In the genomic region with DNA sequence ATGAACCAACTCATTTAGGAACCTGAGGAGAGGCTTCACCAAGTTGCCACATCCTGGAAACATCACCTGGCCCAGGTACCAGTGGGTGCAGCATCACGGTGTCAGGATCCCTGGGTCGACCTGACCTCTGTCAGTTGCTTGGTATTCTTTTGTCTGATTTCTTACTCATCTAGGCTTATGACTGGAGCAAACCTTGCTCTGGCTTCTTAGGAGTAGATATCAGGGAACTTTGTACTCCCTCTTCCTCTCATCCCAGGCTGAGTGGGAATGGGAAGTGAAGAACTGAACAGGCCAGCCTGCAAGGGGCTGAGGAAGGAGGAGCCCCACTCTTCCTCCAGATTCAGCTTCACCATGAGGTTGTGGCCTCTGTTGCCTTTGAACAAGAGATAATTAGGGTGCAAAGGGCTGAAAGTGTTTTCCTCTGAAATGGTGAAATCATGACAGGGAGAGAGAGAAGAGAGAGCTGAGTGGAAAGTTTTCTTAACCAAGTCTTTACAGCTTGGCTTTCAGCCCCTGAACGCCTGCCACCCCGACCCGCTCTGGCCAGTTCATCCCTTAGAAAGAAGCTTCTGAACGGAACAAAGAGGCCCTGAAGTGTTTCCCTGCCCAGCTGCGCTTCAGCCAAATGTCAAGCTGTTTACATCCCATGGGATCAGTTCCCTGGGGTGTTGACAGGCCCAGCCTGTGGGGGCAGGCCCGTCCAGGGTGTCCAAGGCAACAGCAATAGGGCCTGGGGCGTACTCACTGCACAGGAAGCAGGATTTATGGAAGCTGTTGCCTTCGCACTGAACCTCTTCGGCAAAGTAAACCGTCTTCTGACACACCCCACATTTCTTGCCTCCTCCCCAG, we compare ENCODE assay signal across 10 cellular contexts. TPM values are rescaled to one million over a fixed set of nuclear protein-coding genes. Genes with fewer than 3 reads are reported as not detected.
DNase-seq lines count a peak whose midpoint lies in the region; ATAC-seq and TF ChIP-seq lines count a peak whose summit lies in the region.
"Had no signal": no experiment of that assay in that cellular context is flagged by ENCODE, and none has a peak within 500 bp of the region (broad histone marks: within the 10 kb centered on the region; RNA-seq: fewer than 3 reads in every experiment).

No MANE protein-coding gene starts in this region.

- no peak for TF ChIP-seq CTCF in neural progenitor cell (IDR thresholded peaks at IDR 0.05)

- H3K79me2 ChIP-seq in neural progenitor cell (ENCODE audit: low read depth), result no peaks in the 10 kb centered on the region

- peak; percentile 75 for DNase-seq in A172 (ENCODE audit: low spot score)
- DNase-seq in NCI-H526 (lab: John Stamatoyannopoulos, UW), result peak; percentile 62 to 88
- peak; percentile 77 for DNase-seq in fibroblast of the conjunctiva (ENCODE audit: low read depth)
- DNase-seq in neural progenitor cell (ENCODE audit: low spot score), result peak; percentile 35
- no peak for DNase-seq in GDM1 (lab: John Stamatoyannopoulos, UW)
- no peak for DNase-seq in GM03348 (ENCODE audit: low spot score)
- DNase-seq in activated CD4-positive, alpha-beta memory T cell treated with anti-CD3 and anti-CD28 coated beads, Interleukin-2, amount 10 ng/mL, durations not matched to agents 7 days and 5 days, result no peak

- CTCF ChIA-PET in activated CD4-positive, alpha-beta memory T cell treated with anti-CD3 and anti-CD28 coated beads, Interleukin-2, amount 10 ng/mL, durations not matched to agents 7 days and 5 days (lab: Charles Lee), result interaction anchor here (1.6 to 1.7 kb wide), 2 partner anchors 13 to 48 kb away, joined by 5 to 8 read pairs; no protein-coding TSS in a partner anchor

- H3K9ac ChIP-seq in neural progenitor cell, result no peak overlapping the region

- peaks cover 28% of the 10 kb centered on the region for H3K4me1 ChIP-seq in neural progenitor cell

- H3F3A ChIP-seq in neural progenitor cell (ENCODE audit: low read depth), result peaks cover 20% of the 10 kb centered on the region

- peaks cover 10% of the 10 kb centered on the region for H3K27me3 Mint-ChIP-seq in neural progenitor cell (ENCODE audit: insufficient read depth, low read depth)
- H3K27me3 Mint-ChIP-seq in activated CD4-positive, alpha-beta memory T cell treated with anti-CD3 and anti-CD28 coated beads, Interleukin-2, amount 10 ng/mL, durations not matched to agents 7 days and 5 days, result no peaks in the 10 kb centered on the region
- H3K27me3 Mint-ChIP-seq: activated naive CD4-positive, alpha-beta T cell treated with anti-CD3 and anti-CD28 coated beads, Interleukin-2, amount 50 U/mL, for 24 hours; B cell had no signal

- peak overlapping the region; percentile 76 for H3K27ac Mint-ChIP-seq in neural progenitor cell
- H3K27ac Mint-ChIP-seq in activated CD4-positive, alpha-beta memory T cell treated with anti-CD3 and anti-CD28 coated beads, Interleukin-2, amount 10 ng/mL, durations not matched to agents 7 days and 5 days, result no peak overlapping the region
- H3K27ac Mint-ChIP-seq: activated naive CD4-positive, alpha-beta T cell treated with anti-CD3 and anti-CD28 coated beads, Interleukin-2, amount 50 U/mL, for 24 hours; B cell had no signal

- peak overlapping the region; percentile 63 for H2AFZ ChIP-seq in neural progenitor cell (replicated peaks)

- H4K20me1 ChIP-seq in neural progenitor cell (ENCODE audit: low read depth), result no peaks in the 10 kb centered on the region

- H3K9me3 ChIP-seq in neural progenitor cell (ENCODE audit: low read depth), result no peaks in the 10 kb centered on the region

- H3K4me2 ChIP-seq in neural progenitor cell, result peak overlapping the region; percentile 44

- H3K36me3 Mint-ChIP-seq in neural progenitor cell, result peaks cover 4% of the 10 kb centered on the region
- peaks cover 43% of the 10 kb centered on the region for H3K36me3 Mint-ChIP-seq in activated CD4-positive, alpha-beta memory T cell treated with anti-CD3 and anti-CD28 coated beads, Interleukin-2, amount 10 ng/mL, durations not matched to agents 7 days and 5 days (ENCODE audit: low read depth)

- peaks cover 4% of the 10 kb centered on the region for H3K9me3 Mint-ChIP-seq in neural progenitor cell
- H3K9me3 Mint-ChIP-seq in activated CD4-positive, alpha-beta memory T cell treated with anti-CD3 and anti-CD28 coated beads, Interleukin-2, amount 10 ng/mL, durations not matched to agents 7 days and 5 days, result no peaks in the 10 kb centered on the region
- H3K9me3 Mint-ChIP-seq: activated naive CD4-positive, alpha-beta T cell treated with anti-CD3 and anti-CD28 coated beads, Interleukin-2, amount 50 U/mL, for 24 hours had no signal

- H3K4me3 ChIP-seq in neural progenitor cell, result no peak overlapping the region

- ATAC-seq in HG03280 (IDR thresholded peaks at IDR 0.05; ENCODE audit: unreplicated experiment), result no peak

- no peaks in the 10 kb centered on the region for H3K36me3 ChIP-seq in neural progenitor cell

- peaks cover 40% of the 10 kb centered on the region for H3K4me1 Mint-ChIP-seq in neural progenitor cell
- peaks cover 3% of the 10 kb centered on the region for H3K4me1 Mint-ChIP-seq in activated CD4-positive, alpha-beta memory T cell treated with anti-CD3 and anti-CD28 coated beads, Interleukin-2, amount 10 ng/mL, durations not matched to agents 7 days and 5 days
- H3K4me1 Mint-ChIP-seq: activated naive CD4-positive, alpha-beta T cell treated with anti-CD3 and anti-CD28 coated beads, Interleukin-2, amount 50 U/mL, for 24 hours; B cell had no signal

- no peaks in the 10 kb centered on the region for H3K27me3 ChIP-seq in neural progenitor cell

- POLR2A ChIA-PET in activated CD4-positive, alpha-beta memory T cell treated with anti-CD3 and anti-CD28 coated beads, Interleukin-2, amount 10 ng/mL, durations not matched to agents 7 days and 5 days (lab: Charles Lee), result no interaction called here

- H3K4me3 Mint-ChIP-seq in neural progenitor cell, result no peak overlapping the region
- H3K4me3 Mint-ChIP-seq in activated CD4-positive, alpha-beta memory T cell treated with anti-CD3 and anti-CD28 coated beads, Interleukin-2, amount 10 ng/mL, durations not matched to agents 7 days and 5 days, result no peak overlapping the region
- H3K4me3 Mint-ChIP-seq: activated naive CD4-positive, alpha-beta T cell treated with anti-CD3 and anti-CD28 coated beads, Interleukin-2, amount 50 U/mL, for 24 hours; B cell had no signal

- peak overlapping the region; percentile 59 for H3K27ac ChIP-seq in neural progenitor cell

RNA-seq across cellular contexts. Expression of a gene that starts 11.3 kb away (rescaled TPM):
- total RNA-seq in A172 (2014; rRNA removed; shearing (Covaris generic)), result 573 and 611 TPM in 2 replicates
- total RNA-seq in neural progenitor cell (ENCODE audit: low replicate concordance), result 2.5 and 4.1 TPM in 2 replicates
- 10 to 100 TPM; 77.1 to 77.8 TPM for total RNA-seq in activated CD4-positive, alpha-beta memory T cell treated with anti-CD3 and anti-CD28 coated beads, Interleukin-2, amount 10 ng/mL, durations not matched to agents 7 days and 5 days

RNA-seq across cellular contexts. Expression of a gene that starts 26.7 kb away (rescaled TPM):
- 96.2 and 133 TPM in 2 replicates for total RNA-seq in A172 (2014; rRNA removed; shearing (Covaris generic))
- total RNA-seq in neural progenitor cell (ENCODE audit: low replicate concordance), result 1.9 and 11.8 TPM in 2 replicates
- 10 to 100 TPM in 1 of 2 experiments, 1 to 10 TPM in 1; 9.0 to 11.4 TPM for total RNA-seq in activated CD4-positive, alpha-beta memory T cell treated with anti-CD3 and anti-CD28 coated beads, Interleukin-2, amount 10 ng/mL, durations not matched to agents 7 days and 5 days

RNA-seq across cellular contexts. Expression of a gene that starts 43.3 kb away (rescaled TPM):
- 29.7 and 40.3 TPM in 2 replicates for total RNA-seq in A172 (2014; rRNA removed; shearing (Covaris generic))
- 60.7 and 83.0 TPM in 2 replicates for total RNA-seq in neural progenitor cell (ENCODE audit: low replicate concordance)
- 1 to 10 TPM; 2.8 to 3.0 TPM for total RNA-seq in activated CD4-positive, alpha-beta memory T cell treated with anti-CD3 and anti-CD28 coated beads, Interleukin-2, amount 10 ng/mL, durations not matched to agents 7 days and 5 days

Comparison
In these comparisons a context has a peak if more than half of its experiments do, and no peak if none do; other contexts are left out.
1. DNase-seq: peak in A172 (single experiment), NCI-H526 (2 of 2), fibroblast of the conjunctiva (single experiment) and neural progenitor cell (single experiment); none in GDM1 (single experiment), GM03348 (single experiment) and activated CD4-positive, alpha-beta memory T cell treated with anti-CD3 and anti-CD28 coated beads, Interleukin-2, amount 10 ng/mL, durations not matched to agents 7 days and 5 days (single experiment).
2. RNA of a gene that starts 11.3 kb away (total RNA-seq): 573 to 611 TPM in A172 and 77.1 to 77.8 TPM in activated CD4-positive, alpha-beta memory T cell treated with anti-CD3 and anti-CD28 coated beads, Interleukin-2, amount 10 ng/mL, durations not matched to agents 7 days and 5 days; 2.5 to 4.1 TPM in neural progenitor cell; every median in the first group is over 10 times any median in the second.